12 cellular contexts compared by ENCODE assay signal in genomic region chr1:12296623-12297022, GRCh38.
DNase-seq lines count a peak whose midpoint lies in the region; ATAC-seq and FAIRE-seq lines count a peak whose summit lies in the region.
"Had no signal": no experiment of that assay in that cellular context is flagged by ENCODE, and none has a peak within 500 bp of the region (broad histone marks: within the 10 kb centered on the region; RNA-seq: fewer than 3 reads in every experiment).

No MANE protein-coding gene starts in this region.

- peak; percentile 82 to 97 for ATAC-seq in activated naive CD4-positive, alpha-beta T cell treated with anti-CD3 and anti-CD28 coated beads, Interleukin-2, amount 50 U/mL, for 72 hours
- no peak for ATAC-seq in HG02870 (IDR thresholded peaks at IDR 0.05; ENCODE audit: unreplicated experiment)
- ATAC-seq: Panc1 had no signal

- no peaks in the 10 kb centered on the region for H3K9me3 Mint-ChIP-seq in activated naive CD4-positive, alpha-beta T cell treated with anti-CD3 and anti-CD28 coated beads, Interleukin-2, amount 50 U/mL, for 72 hours
- H3K9me3 Mint-ChIP-seq: naive B cell had no signal

- H3K4me3 ChIP-seq in small intestine (ENCODE audit: low read depth in 1 of 2, low read length in 2 of 2) = no peak overlapping the region
- H3K4me3 ChIP-seq: suprapubic skin had no signal

- no peak overlapping the region for H3K27ac ChIP-seq in small intestine (ENCODE audit: low read depth in 1 of 2, low read length in 1 of 2)
- H3K27ac ChIP-seq: suprapubic skin had no signal

- H3K27ac Mint-ChIP-seq in activated naive CD4-positive, alpha-beta T cell treated with anti-CD3 and anti-CD28 coated beads, Interleukin-2, amount 50 U/mL, for 72 hours = peak overlapping the region in 1 of 2 donors; percentile 38
- H3K27ac Mint-ChIP-seq: naive B cell had no signal

- H3K36me3 Mint-ChIP-seq in activated naive CD4-positive, alpha-beta T cell treated with anti-CD3 and anti-CD28 coated beads, Interleukin-2, amount 50 U/mL, for 72 hours = peaks cover 0 to 25% of the 10 kb centered on the region in 2 donors

- no peaks in the 10 kb centered on the region for H3K27me3 ChIP-seq in small intestine (ENCODE audit: control insufficient read depth in 2 of 2, insufficient read depth in 2 of 2, low read length in 2 of 2)
- H3K27me3 ChIP-seq: suprapubic skin had no signal

- H3K9me3 ChIP-seq in small intestine (ENCODE audit: control insufficient read depth, low read depth) = no peaks in the 10 kb centered on the region
- H3K9me3 ChIP-seq: Caco-2, suprapubic skin had no signal

- DNase-seq in activated naive CD4-positive, alpha-beta T cell treated with anti-CD3 and anti-CD28 coated beads, Interleukin-2, amount 50 U/mL, for 72 hours (ENCODE audit: low spot score in 2 of 2) = no peak
- no peak for DNase-seq in activated naive CD4-positive, alpha-beta T cell treated with anti-CD3 and anti-CD28 coated beads, Interleukin-2, amount 50 U/mL, for 16 hours
- peak; percentile 74 for DNase-seq in LHCN-M2 (ENCODE audit: low read depth)
- no peak for DNase-seq in effector CD8-positive, alpha-beta T cell (lab: John Stamatoyannopoulos, UW)
- no peak for DNase-seq in small intestine
- DNase-seq in NCI-H69 (lab: John Stamatoyannopoulos, UW) = no peak
- DNase-seq: Caco-2, naive B cell had no signal

- WGBS in small intestine, 3 donors = 58 to 71% (median 61%) methylated on average over 1 of the region's 1 CpG

- peaks cover 8% of the 10 kb centered on the region in 2 donors for H3K36me3 ChIP-seq in small intestine (ENCODE audit: control insufficient read depth in 2 of 2, insufficient read depth in 2 of 2, low read length in 2 of 2)

- no peaks in the 10 kb centered on the region for H3K4me1 ChIP-seq in small intestine (ENCODE audit: control insufficient read depth in 2 of 2, insufficient read depth in 1 of 2, low read depth in 1 of 2, low read length in 1 of 2)
- H3K4me1 ChIP-seq: Caco-2, suprapubic skin had no signal

- FAIRE-seq in endometrium (lab: Jason Lieb, UNC) = peak; percentile 46
- FAIRE-seq in small intestine (lab: Jason Lieb, UNC) = no peak
